13 cellular contexts compared by ENCODE assay signal in genomic region chr2:221649045-221649444, GRCh38.
DNase-seq lines count a peak whose midpoint lies in the region; ATAC-seq and TF ChIP-seq lines count a peak whose summit lies in the region.
"Had no signal": no experiment of that assay in that cellular context is flagged by ENCODE, and none has a peak within 500 bp of the region (broad histone marks: within the 10 kb centered on the region; RNA-seq: fewer than 3 reads in every experiment).

No MANE protein-coding gene starts in this region.

- H3K27ac ChIP-seq in right atrium auricular region, result no peak overlapping the region
- H3K27ac ChIP-seq in spleen, result no peak overlapping the region
- H3K27ac ChIP-seq: PC-9 had no signal

- H3K27me3 Mint-ChIP-seq in natural killer cell treated with Interleukin-12 subunit alpha and Interleukin-12 subunit beta and Interleukin-15 and Interleukin-18, amount 100 ng/mL, for 72 hours, result peaks cover 0 to 18% of the 10 kb centered on the region in 2 donors

- H3K4me3 ChIP-seq in right atrium auricular region (no peak overlapping the region), spleen (no peak overlapping the region)
- H3K4me3 ChIP-seq: PC-9 had no signal

- no peaks in the 10 kb centered on the region for H3K9me3 ChIP-seq in right atrium auricular region
- peaks cover 0 to 5% (median 0%) of the 10 kb centered on the region in 8 donors for H3K9me3 ChIP-seq in spleen

- TF ChIP-seq POLR2A in spleen (IDR thresholded peaks at IDR 0.05), result no peak

- ATAC-seq in Right ventricle myocardium superior (ENCODE audit: poor library complexity), result no peak
- no peak for ATAC-seq in natural killer cell treated with Interleukin-12 subunit alpha and Interleukin-12 subunit beta and Interleukin-15 and Interleukin-18, amount 100 ng/mL, for 72 hours

- H3K4me1 Mint-ChIP-seq in natural killer cell treated with Interleukin-12 subunit alpha and Interleukin-12 subunit beta and Interleukin-15 and Interleukin-18, amount 100 ng/mL, for 72 hours (ENCODE audit: low read depth in 2 of 2), result no peaks in the 10 kb centered on the region
- H3K4me1 Mint-ChIP-seq: neural crest cell had no signal

- no peak overlapping the region for H3K27ac Mint-ChIP-seq in natural killer cell treated with Interleukin-12 subunit alpha and Interleukin-12 subunit beta and Interleukin-15 and Interleukin-18, amount 100 ng/mL, for 72 hours
- H3K27ac Mint-ChIP-seq: HFFc6 had no signal

- intact Hi-C loops in Right ventricle myocardium superior (cut with DNase I) (no loop called here), spleen (cut with DNase I; ENCODE audit: low total_unique reads) (no loop called here)

- TF ChIP-seq CTCF in right atrium auricular region (IDR thresholded peaks at IDR 0.05) (no peak), spleen (IDR thresholded peaks at IDR 0.05 in 8 of 11, conservative IDR thresholded peaks at IDR 0.05 in 3 of 11) (no peak)

- H3K4me1 ChIP-seq in right atrium auricular region, result no peaks in the 10 kb centered on the region
- H3K4me1 ChIP-seq in spleen, result no peaks in the 10 kb centered on the region

- H3K27me3 ChIP-seq in right atrium auricular region, result no peaks in the 10 kb centered on the region
- H3K27me3 ChIP-seq in spleen (replicated peaks in 1 of 7), result no peaks in the 10 kb centered on the region

- no peak overlapping the region for H3K4me3 Mint-ChIP-seq in natural killer cell treated with Interleukin-12 subunit alpha and Interleukin-12 subunit beta and Interleukin-15 and Interleukin-18, amount 100 ng/mL, for 72 hours
- H3K4me3 Mint-ChIP-seq: HFFc6, neural crest cell had no signal

- H3K36me3 ChIP-seq in right atrium auricular region (no peaks in the 10 kb centered on the region), spleen (no peaks in the 10 kb centered on the region)

- peaks cover 7% of the 10 kb centered on the region for H3K9me3 Mint-ChIP-seq in natural killer cell treated with Interleukin-12 subunit alpha and Interleukin-12 subunit beta and Interleukin-15 and Interleukin-18, amount 100 ng/mL, for 72 hours

- DNase-seq in Right ventricle myocardium superior, result peak; percentile 47
- DNase-seq in right atrium auricular region (ENCODE audit: low spot score), result no peak
- DNase-seq in astrocyte of the hippocampus (ENCODE audit: low read depth, low spot score), result peak; percentile 90
- peak; percentile 3 to 41 for DNase-seq in lung microvascular endothelial cell (ENCODE audit: low read depth in 2 of 2)
- DNase-seq in natural killer cell treated with Interleukin-12 subunit alpha and Interleukin-12 subunit beta and Interleukin-15 and Interleukin-18, amount 100 ng/mL, for 72 hours (ENCODE audit: low spot score), result no peak
- DNase-seq in AG20443 (ENCODE audit: low spot score), result no peak
- no peak for DNase-seq in activated CD4-positive, alpha-beta T cell treated with anti-CD3 and anti-CD28 coated beads for 1 hour
- no peak for DNase-seq in spleen
- DNase-seq: activated CD4-positive, alpha-beta T cell treated with anti-CD3 and anti-CD28 coated beads, Interleukin-2, amount 50 U/mL, for 4 hours; activated gamma-delta T cell; HFFc6; PC-9 had no signal

- no peaks in the 10 kb centered on the region for H3K36me3 Mint-ChIP-seq in natural killer cell treated with Interleukin-12 subunit alpha and Interleukin-12 subunit beta and Interleukin-15 and Interleukin-18, amount 100 ng/mL, for 72 hours

Comparison
In these comparisons a context has a peak if more than half of its experiments do, and no peak if none do; other contexts are left out.
1. DNase-seq: peak in Right ventricle myocardium superior (single experiment), astrocyte of the hippocampus (single experiment) and lung microvascular endothelial cell (2 of 2); none in right atrium auricular region (single experiment), natural killer cell treated with Interleukin-12 subunit alpha and Interleukin-12 subunit beta and Interleukin-15 and Interleukin-18, amount 100 ng/mL, for 72 hours (single experiment), AG20443 (single experiment), activated CD4-positive, alpha-beta T cell treated with anti-CD3 and anti-CD28 coated beads for 1 hour (single experiment) and spleen (single experiment).